Comparison of ENCODE assay signal across 12 cellular contexts in genomic region chr17:77326636-77327035, GRCh38.
DNase-seq lines count a peak whose midpoint lies in the region; ATAC-seq, FAIRE-seq and TF ChIP-seq lines count a peak whose summit lies in the region.
"Had no signal": no experiment of that assay in that cellular context is flagged by ENCODE, and none has a peak within 500 bp of the region (broad histone marks: within the 10 kb centered on the region; RNA-seq: fewer than 3 reads in every experiment).

No MANE protein-coding gene starts in this region.

- TF ChIP-seq EP300 in esophagus muscularis mucosa (IDR thresholded peaks at IDR 0.05): no peak

- in situ Hi-C loops in IMR-90 (cut with MboI; ENCODE audit: low sequenced_read_pairs) (loop anchor here (5.0 kb wide), 1 partner anchor 171 kb away; no protein-coding TSS in a partner anchor), gastrocnemius medialis (cut with MboI; ENCODE audit: low sequenced_read_pairs in 4 of 4) (loop anchor here in 2 of 4 donors (5.0 to 10.0 kb wide), 2 partner anchors 98 to 166 kb away; no protein-coding TSS in a partner anchor)

- H3K79me1 ChIP-seq in IMR-90 (ENCODE audit: low read depth in 1 of 2, low read length in 2 of 2): peaks cover 26 to 71% of the 10 kb centered on the region in 2 experiments

- H3K36me3 ChIP-seq in CD4-positive, CD25-positive, alpha-beta regulatory T cell (ENCODE audit: control insufficient read depth, insufficient read depth, low read length): no peaks in the 10 kb centered on the region
- H3K36me3 ChIP-seq in IMR-90 (ENCODE audit: control insufficient read depth, insufficient read depth, low read length): no peaks in the 10 kb centered on the region
- H3K36me3 ChIP-seq in esophagus muscularis mucosa: no peaks in the 10 kb centered on the region
- no peaks in the 10 kb centered on the region for H3K36me3 ChIP-seq in rectal smooth muscle tissue (ENCODE audit: control insufficient read depth, insufficient read depth, low read length)
- H3K36me3 ChIP-seq in gastrocnemius medialis: no peaks in the 10 kb centered on the region

- no peak overlapping the region for H3K4me2 ChIP-seq in IMR-90 (ENCODE audit: low read depth, low read length)

- peaks cover 19% of the 10 kb centered on the region for H4K20me1 ChIP-seq in IMR-90 (ENCODE audit: insufficient read depth, low read length)

- peaks cover 14% of the 10 kb centered on the region for H3K9me1 ChIP-seq in IMR-90 (ENCODE audit: insufficient read depth, low read length)

- 100% methylated on average over 1 of the region's 7 CpGs; no CpG with 5 or more reads in 1 of the 2 experiments for WGBS in IMR-90 (ENCODE audit: extremely low coverage in 2 of 2, insufficient read length in 1 of 2), 2 experiments
- 88% methylated on average over 7 of the region's 7 CpGs for WGBS in esophagus muscularis mucosa

- peak overlapping the region in 2 of 4 donors; percentile 32 to 66 for H3K4me3 Mint-ChIP-seq in CD4-positive, CD25-positive, alpha-beta regulatory T cell
- H3K4me3 Mint-ChIP-seq: T-helper 2 cell treated with Interferon-gamma antibody and Interleukin-4, amounts not matched to agents 5 μg/mL and 100 μg/mL, for 36 hours had no signal

- DNase-seq in CD4-positive, CD25-positive, alpha-beta regulatory T cell: no peak
- DNase-seq in IMR-90 (no peak), esophagus muscularis mucosa (ENCODE audit: extremely low spot score) (no peak), RCC 7860 (ENCODE audit: low spot score) (no peak), gastrocnemius medialis (no peak), GM19240 (ENCODE audit: insufficient read length, low spot score) (no peak)
- DNase-seq: anterior cingulate cortex, left ventricle myocardium superior had no signal

- CTCF ChIA-PET in IMR-90 (lab: Yijun Ruan, JAX): no interaction called here

- H3K27ac ChIP-seq in CD4-positive, CD25-positive, alpha-beta regulatory T cell (ENCODE audit: insufficient read depth, low read length, poor library complexity, severe bottlenecking): no peak overlapping the region
- no peak overlapping the region for H3K27ac ChIP-seq in IMR-90 (ENCODE audit: insufficient read depth, low read length)
- peak overlapping the region; percentile 90 to 96 (median 92) for H3K27ac ChIP-seq in esophagus muscularis mucosa (replicated peaks in 1 of 4)
- peak overlapping the region; percentile 14 for H3K27ac ChIP-seq in rectal smooth muscle tissue (ENCODE audit: low read depth, low read length)
- H3K27ac ChIP-seq in gastrocnemius medialis: peak overlapping the region in 2 of 4 donors; percentile 87 to 91

- POLR2A ChIA-PET in IMR-90 (lab: Charles Lee; ENCODE audit: unreplicated experiment): no interaction called here

- H2AK5ac ChIP-seq in IMR-90 (ENCODE audit: low read depth, low read length): peak overlapping the region; percentile 46

- H3K36me3 Mint-ChIP-seq in CD4-positive, CD25-positive, alpha-beta regulatory T cell: no peaks in the 10 kb centered on the region

- H4K8ac ChIP-seq in IMR-90 (ENCODE audit: low read depth in 2 of 2, low read length in 2 of 2): peak overlapping the region in 1 of 2 experiments; percentile 18; a peak in 1 of 4 replicates

- H2AFZ ChIP-seq in IMR-90 (replicated peaks; ENCODE audit: low read length, poor library complexity): no peak overlapping the region

- peak overlapping the region; percentile 85 for H3K4ac ChIP-seq in IMR-90 (ENCODE audit: low read depth, low read length)

- H3K18ac ChIP-seq in IMR-90 (ENCODE audit: low read depth, low read length): no peak overlapping the region

- H3K27me3 Mint-ChIP-seq in CD4-positive, CD25-positive, alpha-beta regulatory T cell: peaks cover 5% of the 10 kb centered on the region
- H3K27me3 Mint-ChIP-seq: stimulated activated naive CD8-positive, alpha-beta T cell treated with anti-CD3 and anti-CD28 coated beads, Interleukin-15, amount 100 ng/mL, for 72 hours had no signal

- peak overlapping the region in 2 of 3 donors; percentile 80 to 81 for H3K27ac Mint-ChIP-seq in CD4-positive, CD25-positive, alpha-beta regulatory T cell

- H3K4me1 ChIP-seq in CD4-positive, CD25-positive, alpha-beta regulatory T cell (ENCODE audit: control insufficient read depth, insufficient read depth, low read length, poor library complexity, severe bottlenecking): peaks cover 40% of the 10 kb centered on the region
- H3K4me1 ChIP-seq in IMR-90 (ENCODE audit: control insufficient read depth, insufficient read depth, low read length): peaks cover 34% of the 10 kb centered on the region
- H3K4me1 ChIP-seq in esophagus muscularis mucosa: peaks cover 42 to 84% (median 69%) of the 10 kb centered on the region in 4 donors
- H3K4me1 ChIP-seq in rectal smooth muscle tissue (ENCODE audit: control insufficient read depth, insufficient read depth, low read length): peaks cover 42% of the 10 kb centered on the region
- peaks cover 44 to 56% of the 10 kb centered on the region in 2 donors for H3K4me1 ChIP-seq in gastrocnemius medialis

- H2BK5ac ChIP-seq in IMR-90 (ENCODE audit: low read depth, low read length, poor library complexity, severe bottlenecking): no peak overlapping the region

- peak overlapping the region; percentile 82; the same call in 1 of the 2 replicates for H2BK120ac ChIP-seq in IMR-90 (ENCODE audit: low read depth, low read length)

- TF ChIP-seq POLR2A in IMR-90 (IDR thresholded peaks at IDR 0.05; ENCODE audit: low read depth, low read length): no peak
- TF ChIP-seq POLR2A in esophagus muscularis mucosa (IDR thresholded peaks at IDR 0.05; ENCODE audit: low read depth): no peak
- TF ChIP-seq POLR2A in gastrocnemius medialis (IDR thresholded peaks at IDR 0.05): no peak

- no peak for ATAC-seq in CD4-positive, CD25-positive, alpha-beta regulatory T cell (ENCODE audit: low read depth in 2 of 2)
- ATAC-seq in IMR-90 (ENCODE audit: low read depth) (no peak), gastrocnemius medialis (no peak)
- ATAC-seq: left ventricle myocardium superior; stimulated activated naive CD8-positive, alpha-beta T cell treated with anti-CD3 and anti-CD28 coated beads, Interleukin-15, amount 100 ng/mL, for 72 hours had no signal

- no peaks in the 10 kb centered on the region for H3K9me3 ChIP-seq in CD4-positive, CD25-positive, alpha-beta regulatory T cell (ENCODE audit: control insufficient read depth in 2 of 2, low read length in 2 of 2)
- H3K9me3 ChIP-seq in IMR-90 (ENCODE audit: control insufficient read depth, insufficient read depth, low read length): no peaks in the 10 kb centered on the region
- no peaks in the 10 kb centered on the region for H3K9me3 ChIP-seq in esophagus muscularis mucosa
- no peaks in the 10 kb centered on the region for H3K9me3 ChIP-seq in gastrocnemius medialis

- BruUV-seq in IMR-90 (replicated peaks; lab: Mats Ljungman, UMichigan): no TSS peak

- H3K23ac ChIP-seq in IMR-90 (ENCODE audit: low read depth, low read length): no peak overlapping the region

- no peak overlapping the region for H3K14ac ChIP-seq in IMR-90 (replicated peaks; ENCODE audit: low read depth, low read length)

- TF ChIP-seq CTCF in IMR-90 (conservative IDR thresholded peaks at IDR 0.05; ENCODE audit: low read depth, low read length) (no peak), esophagus muscularis mucosa (IDR thresholded peaks at IDR 0.05) (no peak), gastrocnemius medialis (IDR thresholded peaks at IDR 0.05 in 4 of 5, conservative IDR thresholded peaks at IDR 0.05 in 1 of 5) (no peak)

- H3K56ac ChIP-seq in IMR-90 (ENCODE audit: extremely low read depth, insufficient read depth, low read length): no peak overlapping the region

- H4K5ac ChIP-seq in IMR-90 (ENCODE audit: low read depth, low read length): no peak overlapping the region

- H3K9ac ChIP-seq in IMR-90 (ENCODE audit: low read depth, low read length) (no peak overlapping the region), rectal smooth muscle tissue (ENCODE audit: low read length) (no peak overlapping the region)

- peaks cover 10 to 62% (median 34%) of the 10 kb centered on the region in 4 donors for H3K4me1 Mint-ChIP-seq in CD4-positive, CD25-positive, alpha-beta regulatory T cell

- no peak overlapping the region; the same call in 1 of the 2 replicates for H2BK20ac ChIP-seq in IMR-90 (ENCODE audit: low read depth, low read length)

- H2BK15ac ChIP-seq in IMR-90 (ENCODE audit: low read depth, low read length): peak overlapping the region; percentile 83; the same call in 1 of the 3 replicates

- H3K27me3 ChIP-seq in CD4-positive, CD25-positive, alpha-beta regulatory T cell (ENCODE audit: control insufficient read depth, insufficient read depth, low read length): no peaks in the 10 kb centered on the region
- no peaks in the 10 kb centered on the region for H3K27me3 ChIP-seq in IMR-90 (ENCODE audit: control insufficient read depth, insufficient read depth, low read length)
- no peaks in the 10 kb centered on the region for H3K27me3 ChIP-seq in esophagus muscularis mucosa
- H3K27me3 ChIP-seq in rectal smooth muscle tissue (ENCODE audit: control insufficient read depth, insufficient read depth, low read length): no peaks in the 10 kb centered on the region
- H3K27me3 ChIP-seq in gastrocnemius medialis: no peaks in the 10 kb centered on the region

- intact Hi-C loops in IMR-90 (cut with micrococcal nuclease) (no loop called here), esophagus muscularis mucosa (cut with DNase I) (no loop called here), gastrocnemius medialis (cut with DNase I; ENCODE audit: low total_unique reads) (no loop called here)

- no peaks in the 10 kb centered on the region for H3K9me3 Mint-ChIP-seq in CD4-positive, CD25-positive, alpha-beta regulatory T cell
- H3K9me3 Mint-ChIP-seq: stimulated activated naive CD8-positive, alpha-beta T cell treated with anti-CD3 and anti-CD28 coated beads, Interleukin-15, amount 100 ng/mL, for 72 hours; T-helper 2 cell treated with Interferon-gamma antibody and Interleukin-4, amounts not matched to agents 5 μg/mL and 100 μg/mL, for 36 hours had no signal

- TF ChIP-seq RAD21 in IMR-90 (IDR thresholded peaks at IDR 0.05; ENCODE audit: low read length): no peak

- H3K4me3 ChIP-seq in CD4-positive, CD25-positive, alpha-beta regulatory T cell (ENCODE audit: low read depth, low read length): no peak overlapping the region
- H3K4me3 ChIP-seq in IMR-90 (ENCODE audit: insufficient read depth, low read depth, low read length): no peak overlapping the region
- H3K4me3 ChIP-seq in esophagus muscularis mucosa: no peak overlapping the region
- H3K4me3 ChIP-seq in rectal smooth muscle tissue (ENCODE audit: low read length): no peak overlapping the region
- no peak overlapping the region for H3K4me3 ChIP-seq in gastrocnemius medialis

- no peak overlapping the region for H4K91ac ChIP-seq in IMR-90 (ENCODE audit: insufficient read depth, low read depth, low read length)

- dilution Hi-C loops in IMR-90 (cut with HindIII; ENCODE audit: low sequenced_read_pairs, unreplicated experiment): no loop called here

- FAIRE-seq in RCC 7860 (lab: Jason Lieb, UNC): no peak
- FAIRE-seq: endometrium had no signal

- no peak overlapping the region for H2AK9ac ChIP-seq in IMR-90 (replicated peaks; ENCODE audit: low read depth, low read length, poor library complexity)

TF ChIP-seq in IMR-90, 13 proteins besides CTCF, POLR2A, EP300 and RAD21 (continues in another document):
- TF ChIP-seq MXI1 (IDR thresholded peaks at IDR 0.05; ENCODE audit: borderline replicate concordance, low read depth, low read length) (no peak), MAZ (IDR thresholded peaks at IDR 0.05; ENCODE audit: borderline replicate concordance, low read depth, low read length) (no peak), NFE2L2 (IDR thresholded peaks at IDR 0.05; ENCODE audit: low read depth, low read length) (no peak), RCOR1 (IDR thresholded peaks at IDR 0.05; ENCODE audit: insufficient replicate concordance, low read length) (no peak)

Comparison
In these comparisons a context has a peak if more than half of its experiments do, and no peak if none do; other contexts are left out.
1. H3K27ac ChIP-seq: peak in esophagus muscularis mucosa (4 of 4) and rectal smooth muscle tissue (single experiment); none in CD4-positive, CD25-positive, alpha-beta regulatory T cell (single experiment) and IMR-90 (single experiment).